1 cellular context compared by ENCODE assay signal in the genomic region with DNA sequence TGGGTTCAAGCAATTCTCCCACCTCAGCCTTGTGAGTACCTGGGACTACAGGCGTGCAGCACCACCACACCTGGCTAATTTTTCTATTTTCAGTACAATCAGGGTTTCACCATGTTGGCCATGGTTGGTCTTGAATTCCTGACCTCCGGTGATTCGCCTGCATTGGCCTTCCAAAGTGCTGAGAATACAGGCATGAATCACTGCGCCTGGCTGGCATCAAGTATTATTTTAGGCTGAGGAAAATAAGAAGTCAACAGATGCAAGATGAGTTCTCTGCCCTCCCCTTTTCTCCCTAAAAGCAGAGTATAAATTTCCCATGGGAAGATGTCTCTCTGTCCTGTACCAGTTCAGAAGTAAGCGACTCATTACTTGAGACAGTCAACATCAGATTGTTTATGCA.
TF ChIP-seq lines count a peak whose summit lies in the region.

No MANE protein-coding gene starts in this region.

TF ChIP-seq in WTC11, 78 proteins besides CTCF, POLR2A, EP300 and RAD21 (continued from another document):
- TF ChIP-seq, protein P1, sequence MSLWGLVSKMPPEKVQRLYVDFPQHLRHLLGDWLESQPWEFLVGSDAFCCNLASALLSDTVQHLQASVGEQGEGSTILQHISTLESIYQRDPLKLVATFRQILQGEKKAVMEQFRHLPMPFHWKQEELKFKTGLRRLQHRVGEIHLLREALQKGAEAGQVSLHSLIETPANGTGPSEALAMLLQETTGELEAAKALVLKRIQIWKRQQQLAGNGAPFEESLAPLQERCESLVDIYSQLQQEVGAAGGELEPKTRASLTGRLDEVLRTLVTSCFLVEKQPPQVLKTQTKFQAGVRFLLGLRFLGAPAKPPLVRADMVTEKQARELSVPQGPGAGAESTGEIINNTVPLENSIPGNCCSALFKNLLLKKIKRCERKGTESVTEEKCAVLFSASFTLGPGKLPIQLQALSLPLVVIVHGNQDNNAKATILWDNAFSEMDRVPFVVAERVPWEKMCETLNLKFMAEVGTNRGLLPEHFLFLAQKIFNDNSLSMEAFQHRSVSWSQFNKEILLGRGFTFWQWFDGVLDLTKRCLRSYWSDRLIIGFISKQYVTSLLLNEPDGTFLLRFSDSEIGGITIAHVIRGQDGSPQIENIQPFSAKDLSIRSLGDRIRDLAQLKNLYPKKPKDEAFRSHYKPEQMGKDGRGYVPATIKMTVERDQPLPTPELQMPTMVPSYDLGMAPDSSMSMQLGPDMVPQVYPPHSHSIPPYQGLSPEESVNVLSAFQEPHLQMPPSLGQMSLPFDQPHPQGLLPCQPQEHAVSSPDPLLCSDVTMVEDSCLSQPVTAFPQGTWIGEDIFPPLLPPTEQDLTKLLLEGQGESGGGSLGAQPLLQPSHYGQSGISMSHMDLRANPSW (CRISPR knock-in tag; conservative IDR thresholded peaks at IDR 0.05; ENCODE audit: low read depth) = no peak
- no peak for TF ChIP-seq FOXJ3 (CRISPR knock-in tag; IDR thresholded peaks at IDR 0.05; ENCODE audit: borderline replicate concordance)
- no peak for TF ChIP-seq GRHL2 (CRISPR knock-in tag; IDR thresholded peaks at IDR 0.05; ENCODE audit: insufficient replicate concordance, severe bottlenecking)
- TF ChIP-seq MAX (CRISPR knock-in tag; IDR thresholded peaks at IDR 0.05) = no peak
- TF ChIP-seq, protein P2, sequence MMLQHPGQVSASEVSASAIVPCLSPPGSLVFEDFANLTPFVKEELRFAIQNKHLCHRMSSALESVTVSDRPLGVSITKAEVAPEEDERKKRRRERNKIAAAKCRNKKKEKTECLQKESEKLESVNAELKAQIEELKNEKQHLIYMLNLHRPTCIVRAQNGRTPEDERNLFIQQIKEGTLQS (CRISPR knock-in tag; conservative IDR thresholded peaks at IDR 0.05) = no peak
- no peak for TF ChIP-seq E2F5 (CRISPR knock-in tag; IDR thresholded peaks at IDR 0.05)
- TF ChIP-seq ZNF121 (CRISPR knock-in tag; IDR thresholded peaks at IDR 0.05) = no peak
- no peak for TF ChIP-seq NFATC4 (CRISPR knock-in tag; IDR thresholded peaks at IDR 0.05)
